ENCODE assay signal across 8 cellular contexts in genomic region chr17:42051013-42051400, GRCh38. TPM values are rescaled to one million over a fixed set of nuclear protein-coding genes. Genes with fewer than 3 reads are reported as not detected.
DNase-seq lines count a peak whose midpoint lies in the region; ATAC-seq and TF ChIP-seq lines count a peak whose summit lies in the region.

No MANE protein-coding gene starts in this region.

- no peak overlapping the region for H3K4ac ChIP-seq in neuronal stem cell (ENCODE audit: low read length)

- H3K27ac ChIP-seq in BLaER1 (no peak overlapping the region), neuronal stem cell (replicated peaks; ENCODE audit: low read length) (no peak overlapping the region), substantia nigra (ENCODE audit: low read depth, low read length, poor library complexity, severe bottlenecking) (no peak overlapping the region)

- no peak overlapping the region for H2BK15ac ChIP-seq in neuronal stem cell (ENCODE audit: low read length)

- ATAC-seq in HG03139 (IDR thresholded peaks at IDR 0.05; ENCODE audit: unreplicated experiment), result no peak

- H3K79me1 ChIP-seq in neuronal stem cell (ENCODE audit: low read depth, low read length), result peaks cover 2% of the 10 kb centered on the region

- H3K4me2 ChIP-seq in BLaER1 (peak overlapping the region; percentile 83; the same call in 1 of the 2 replicates), neuronal stem cell (ENCODE audit: insufficient read depth, low read length, poor library complexity, severe bottlenecking) (peak overlapping the region; percentile 50)

- H3K27me3 ChIP-seq in BLaER1 (peaks cover 50% of the 10 kb centered on the region), NT2/D1 (ENCODE audit: insufficient read depth, insufficient read length) (no peaks in the 10 kb centered on the region), neuronal stem cell (ENCODE audit: control insufficient read depth in 3 of 3, insufficient read depth in 3 of 3, low read depth in 1 of 3, low read length in 3 of 3) (peaks cover 0 to 42% (median 27%) of the 10 kb centered on the region in 3 experiments)

- H3K36me3 ChIP-seq in BLaER1, result no peaks in the 10 kb centered on the region
- H3K36me3 ChIP-seq in NT2/D1 (ENCODE audit: insufficient read depth, insufficient read length, low read length), result no peaks in the 10 kb centered on the region
- no peaks in the 10 kb centered on the region for H3K36me3 ChIP-seq in neuronal stem cell (replicated peaks in 1 of 2; ENCODE audit: control insufficient read depth in 2 of 2, insufficient read depth in 2 of 2, low read length in 2 of 2)

- H4K91ac ChIP-seq in neuronal stem cell (ENCODE audit: low read depth, low read length, poor library complexity), result no peak overlapping the region

- no peaks in the 10 kb centered on the region for H3K9me3 ChIP-seq in BLaER1
- no peaks in the 10 kb centered on the region for H3K9me3 ChIP-seq in NT2/D1 (ENCODE audit: insufficient read depth, low read length)
- peaks cover 0 to 3% of the 10 kb centered on the region in 2 donors for H3K9me3 ChIP-seq in neuronal stem cell (replicated peaks in 1 of 2; ENCODE audit: control insufficient read depth in 2 of 2, insufficient read depth in 1 of 2, low read depth in 1 of 2, low read length in 2 of 2)

- peak overlapping the region; percentile 64 for H2AFZ ChIP-seq in neuronal stem cell (ENCODE audit: low read length)

- no peak overlapping the region for H2BK120ac ChIP-seq in neuronal stem cell (ENCODE audit: low read depth, low read length)

- no peak overlapping the region for H2BK12ac ChIP-seq in neuronal stem cell (ENCODE audit: low read length)

- TF ChIP-seq CTCF in epithelial cell of proximal tubule (conservative IDR thresholded peaks at IDR 0.05; ENCODE audit: low read depth, low read length), result no peak

- no peak overlapping the region for H3K14ac ChIP-seq in neuronal stem cell (ENCODE audit: low read length)

- no CpG with 5 or more reads among the region's 8 CpGs for WGBS in neuronal stem cell (ENCODE audit: extremely low coverage in 2 of 2, insufficient read length in 2 of 2, insufficient replicate concordance in 1 of 2), 2 donors

- H4K8ac ChIP-seq in neuronal stem cell (ENCODE audit: low read depth, low read length), result no peak overlapping the region

- H3K23ac ChIP-seq in neuronal stem cell (ENCODE audit: low read depth, low read length, poor library complexity), result no peak overlapping the region

- no peak for DNase-seq in NT2/D1 (ENCODE audit: low read depth, low spot score)
- DNase-seq in epithelial cell of proximal tubule (ENCODE audit: low read depth), result no peak
- no peak for DNase-seq in neuronal stem cell (ENCODE audit: low spot score)
- no peak for DNase-seq in stimulated activated CD4-positive, alpha-beta T cell treated with anti-CD3 and anti-CD28 coated beads, Interleukin-1b, Interleukin-23, amount 100 ng/mL, for 48 hours
- DNase-seq in substantia nigra (lab: John Stamatoyannopoulos, UW), result no peak
- no peak for DNase-seq in amygdala (lab: John Stamatoyannopoulos, UW)

- 0 out of 2 replicates have a peak overlapping the region, but pooled peaks have one; percentile 68 for H3K4me3 ChIP-seq in BLaER1
- peak overlapping the region; percentile 55 for H3K4me3 ChIP-seq in NT2/D1 (ENCODE audit: insufficient read length, low read depth)
- peak overlapping the region; percentile 60 for H3K4me3 ChIP-seq in epithelial cell of proximal tubule (ENCODE audit: low read depth, low read length)
- peak overlapping the region; percentile 66 to 86 for H3K4me3 ChIP-seq in neuronal stem cell (ENCODE audit: low read length in 2 of 2)

- no peak overlapping the region for H2BK5ac ChIP-seq in neuronal stem cell (ENCODE audit: low read length)

- H3K4me1 ChIP-seq in BLaER1 (peaks cover 23% of the 10 kb centered on the region), NT2/D1 (ENCODE audit: insufficient read depth, insufficient read length) (peaks cover 15% of the 10 kb centered on the region), neuronal stem cell (ENCODE audit: control insufficient read depth in 2 of 2, insufficient read depth in 1 of 2, low read depth in 1 of 2, low read length in 2 of 2) (peaks cover 16 to 21% of the 10 kb centered on the region in 2 donors)

- no peak overlapping the region for H2AK5ac ChIP-seq in neuronal stem cell (ENCODE audit: low read depth, low read length)

- H3K9ac ChIP-seq in BLaER1, result no peak overlapping the region
- peak overlapping the region; percentile 53 for H3K9ac ChIP-seq in NT2/D1 (ENCODE audit: insufficient read length, low read depth)
- H3K9ac ChIP-seq in neuronal stem cell (ENCODE audit: low read depth, low read length, poor library complexity), result no peak overlapping the region

- no peaks in the 10 kb centered on the region for H4K20me1 ChIP-seq in BLaER1

- H3K18ac ChIP-seq in neuronal stem cell (ENCODE audit: low read length), result peak overlapping the region; percentile 4

RNA-seq across cellular contexts. Expression of gene C17orf113, which starts 0.6 kb away (rescaled TPM):
- total RNA-seq in epithelial cell of proximal tubule, result 0.07 and 0.98 TPM in 2 replicates
- 2.4 TPM for polyA plus RNA-seq in neuronal stem cell (2013, experiment 1 of 2)
- polyA plus RNA-seq in neuronal stem cell (2013, experiment 2 of 2), result 2.6 TPM

RNA-seq across cellular contexts. Expression of gene NKIRAS2, which starts 31.1 kb away (rescaled TPM):
- 37.7 and 53.3 TPM in 2 replicates for total RNA-seq in epithelial cell of proximal tubule
- 49.7 TPM for polyA plus RNA-seq in neuronal stem cell (2013, experiment 1 of 2)
- 50.2 TPM for polyA plus RNA-seq in neuronal stem cell (2013, experiment 2 of 2)

RNA-seq across cellular contexts. Expression of gene DNAJC7, which starts 33.8 kb away (rescaled TPM):
- total RNA-seq in epithelial cell of proximal tubule, result 57.6 and 66.8 TPM in 2 replicates
- 57.3 TPM for polyA plus RNA-seq in neuronal stem cell (2013, experiment 1 of 2)
- 54.2 TPM for polyA plus RNA-seq in neuronal stem cell (2013, experiment 2 of 2)

RNA-seq across cellular contexts. Expression of gene ZNF385C, which starts 47.3 kb away (rescaled TPM):
- total RNA-seq in epithelial cell of proximal tubule, result 0.07 TPM in 1 of 2 replicates, not detected in the other
- 4.2 TPM for polyA plus RNA-seq in neuronal stem cell (2013, experiment 1 of 2)
- polyA plus RNA-seq in neuronal stem cell (2013, experiment 2 of 2), result 4.2 TPM
